28 cellular contexts compared by ENCODE assay signal in the genomic region with DNA sequence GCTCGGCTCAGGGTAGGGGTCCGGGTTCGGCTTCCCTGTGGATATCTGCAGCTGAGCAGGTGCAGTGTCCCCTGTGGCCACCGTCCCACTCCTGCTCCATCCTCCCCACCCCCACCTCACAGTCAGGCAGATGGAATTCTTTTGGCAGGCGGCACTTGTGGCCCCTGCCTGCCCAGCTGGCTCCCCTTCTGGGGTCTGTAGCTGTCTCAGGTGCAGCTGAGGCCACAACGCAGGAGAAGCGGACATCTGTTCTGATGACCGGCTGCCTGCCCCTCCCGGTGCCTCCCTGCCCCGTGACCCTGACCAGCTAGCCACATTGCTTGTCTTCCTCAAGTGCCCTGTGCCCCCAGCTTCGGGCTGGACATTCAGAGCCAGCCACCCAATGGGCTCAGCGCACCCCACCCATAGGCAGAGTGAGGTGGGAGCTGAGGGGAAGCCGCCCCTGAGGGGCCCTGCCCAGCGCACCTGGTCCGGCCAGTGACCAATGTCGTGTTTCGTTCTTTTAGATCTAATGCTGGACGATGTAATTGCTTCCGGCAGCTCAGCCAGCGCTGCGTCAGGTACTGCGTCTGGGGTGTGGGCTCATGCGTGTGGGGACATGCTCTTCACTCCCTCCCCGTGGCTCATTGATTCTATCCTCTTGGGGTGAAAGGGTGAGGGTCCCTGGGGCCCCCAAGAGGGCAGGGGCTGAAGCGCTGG. TPM values are rescaled to one million over a fixed set of nuclear protein-coding genes. Genes with fewer than 3 reads are reported as not detected.
DNase-seq lines count a peak whose midpoint lies in the region; ATAC-seq and TF ChIP-seq lines count a peak whose summit lies in the region.
"Had no signal": no experiment of that assay in that cellular context is flagged by ENCODE, and none has a peak within 500 bp of the region (broad histone marks: within the 10 kb centered on the region; RNA-seq: fewer than 3 reads in every experiment).

No MANE protein-coding gene starts in this region.

- no peak for TF ChIP-seq CTCF in epithelial cell of esophagus (IDR thresholded peaks at IDR 0.05; ENCODE audit: insufficient read depth, low read depth, low read length, missing control alignments)

- ATAC-seq in GM21786 (IDR thresholded peaks at IDR 0.05; ENCODE audit: unreplicated experiment) = no peak
- ATAC-seq: left cardiac atrium, upper lobe of right lung, WTC11 had no signal

- peak in 2 of 3 experiments; percentile 71 to 83 for DNase-seq in NCI-H1417 (lab: John Stamatoyannopoulos, UW)
- DNase-seq in NCI-H1417 treated with DMSO at 0.1 percent for 48 hours (lab: John Stamatoyannopoulos, UW) = no peak
- DNase-seq in NCI-H524 treated with DMSO at 0.1 percent for 48 hours (lab: John Stamatoyannopoulos, UW) = peak; percentile 20
- DNase-seq in epithelial cell of esophagus (ENCODE audit: low read depth) = peak; percentile 39
- DNase-seq in ureter (ENCODE audit: low spot score) = peak; percentile 64
- no peak for DNase-seq in activated T-cell treated with anti-CD3 and anti-CD28 coated beads for 4 hours
- DNase-seq in T-helper 2 cell = no peak
- DNase-seq: 8988T; activated CD4-positive, alpha-beta T cell treated with anti-CD3 and anti-CD28 coated beads, Interleukin-2, amount 10 ng/mL, durations not matched to agents 7 days and 5 days; activated gamma-delta T cell treated with Interleukin-2 at 50 U/mL for 16 hours; activated T-cell treated with anti-CD3 and anti-CD28 coated beads, Interleukin-2, amount 50 U/mL, for 48 hours; Calu3; effector CD8-positive, alpha-beta T cell; immature natural killer cell; left cardiac atrium; stimulated activated CD4-positive, alpha-beta T cell treated with anti-CD3 and anti-CD28 coated beads, Interleukin-1b, Interleukin-23, amount 100 ng/mL, for 48 hours; stimulated activated naive CD4-positive, alpha-beta T cell treated with Interleukin-2 at 50 U/mL for 16 hours; upper lobe of right lung had no signal

- H3K4me3 ChIP-seq in epithelial cell of esophagus (ENCODE audit: low read length) = no peak overlapping the region
- H3K4me3 ChIP-seq: ascending aorta, cardiac muscle cell, right atrium auricular region, SJSA1, smooth muscle cell, suprapubic skin, upper lobe of right lung had no signal

RNA-seq across cellular contexts. Expression of a gene that starts 25.2 kb away (rescaled TPM):
- 226 TPM for total RNA-seq in ureter
- total RNA-seq: activated CD4-positive, alpha-beta T cell treated with anti-CD3 and anti-CD28 coated beads, Interleukin-2, amount 10 ng/mL, durations not matched to agents 7 days and 5 days; cardiac muscle cell had no signal

RNA-seq across cellular contexts. Expression of a gene that starts 49.0 kb away (rescaled TPM):
- total RNA-seq in ureter = 0.36 TPM
- total RNA-seq: activated CD4-positive, alpha-beta T cell treated with anti-CD3 and anti-CD28 coated beads, Interleukin-2, amount 10 ng/mL, durations not matched to agents 7 days and 5 days; Calu3; epithelial cell of proximal tubule; glomerular endothelial cell; upper lobe of right lung had no signal

Comparison
In these comparisons a context has a peak if more than half of its experiments do, and no peak if none do; other contexts are left out.
1. DNase-seq: peak in NCI-H1417 (2 of 3), NCI-H524 treated with DMSO at 0.1 percent for 48 hours (single experiment), epithelial cell of esophagus (single experiment) and ureter (single experiment); none in NCI-H1417 treated with DMSO at 0.1 percent for 48 hours (single experiment), activated T-cell treated with anti-CD3 and anti-CD28 coated beads for 4 hours (single experiment) and T-helper 2 cell (0 of 5).